In genomic region chr19:55486971-55487883, GRCh38 we compare ENCODE assay signal across 1 cellular context.
TF ChIP-seq lines count a peak whose summit lies in the region.

No MANE protein-coding gene starts in this region.

TF ChIP-seq in SK-N-SH, 30 proteins besides CTCF, POLR2A, EP300 and RAD21 (continued from another document):
- TF ChIP-seq REST (IDR thresholded peaks at IDR 0.05; ENCODE audit: low read depth, low read length) (peak; percentile 41; the same call in 1 of the 2 replicates), POLR2AphosphoS5 (IDR thresholded peaks at IDR 0.05; ENCODE audit: low read depth, low read length) (peak; percentile 24), SMC3 (IDR thresholded peaks at IDR 0.05; ENCODE audit: low read depth, low read length) (no peak), MXI1 (IDR thresholded peaks at IDR 0.05; ENCODE audit: low read depth, low read length) (peak; percentile 31; the same call in 1 of the 2 replicates), NRF1 (IDR thresholded peaks at IDR 0.05; ENCODE audit: low read depth, low read length) (no peak), NFIC (IDR thresholded peaks at IDR 0.05; ENCODE audit: borderline replicate concordance) (peak; percentile 59; the same call in 1 of the 2 replicates)
